ENCODE assay signal across 13 cellular contexts in the genomic region with DNA sequence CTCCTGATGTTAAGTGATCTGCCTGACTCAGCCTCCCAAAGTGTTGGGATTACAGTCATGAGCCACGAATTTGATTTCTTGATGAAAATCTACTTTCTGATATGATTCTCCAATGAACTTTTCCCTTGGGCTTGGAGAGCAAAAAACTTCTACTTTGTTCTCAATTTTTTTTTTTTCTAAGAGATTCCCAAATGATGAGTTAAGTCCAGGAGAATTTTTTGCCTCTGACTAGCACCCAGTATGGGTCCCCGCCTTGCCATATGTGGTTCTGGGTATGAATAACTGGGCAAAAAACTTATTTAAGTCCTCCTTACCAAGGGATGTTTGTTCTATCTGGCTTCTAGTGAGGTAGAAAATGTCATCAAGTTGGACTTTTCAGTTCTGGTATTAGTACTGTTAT.
DNase-seq lines count a peak whose midpoint lies in the region; ATAC-seq and TF ChIP-seq lines count a peak whose summit lies in the region.
"Had no signal": no experiment of that assay in that cellular context is flagged by ENCODE, and none has a peak within 500 bp of the region (broad histone marks: within the 10 kb centered on the region; RNA-seq: fewer than 3 reads in every experiment).

No MANE protein-coding gene starts in this region.

- no peaks in the 10 kb centered on the region for H4K20me1 ChIP-seq in smooth muscle cell (ENCODE audit: low read depth)

- WGBS in smooth muscle cell (ENCODE audit: low lambda C conversion rate): 5% methylated on average over 2 of the region's 2 CpGs

- peak overlapping the region; percentile 35 for H2AFZ ChIP-seq in smooth muscle cell (ENCODE audit: low read depth)

- H3K4me1 Mint-ChIP-seq in activated T-cell treated with anti-CD3 and anti-CD28 coated beads, Interleukin-2, amount 50 U/mL, for 24 hours (ENCODE audit: low read depth): no peaks in the 10 kb centered on the region

- no peaks in the 10 kb centered on the region for H3K79me2 ChIP-seq in smooth muscle cell (ENCODE audit: low read depth)

- ATAC-seq in SK-N-SH treated with all-trans-retinoic acid at 6 μM for 48 hours (peak; percentile 84), GM18517 (IDR thresholded peaks at IDR 0.05; ENCODE audit: unreplicated experiment) (no peak)

- H3K9ac ChIP-seq in smooth muscle cell (ENCODE audit: low read depth): peak overlapping the region; percentile 48

- peaks cover 35% of the 10 kb centered on the region for H3K4me1 ChIP-seq in smooth muscle cell (ENCODE audit: low read depth)

- no peak overlapping the region for H3K4me3 Mint-ChIP-seq in activated T-cell treated with anti-CD3 and anti-CD28 coated beads, Interleukin-2, amount 50 U/mL, for 24 hours
- H3K4me3 Mint-ChIP-seq: activated T-helper 1 cell treated with anti-CD3 and anti-CD28 coated beads, Interleukin-12 subunit alpha, Interleukin-12 subunit beta, Interleukin-2, Interleukin-4 antibody, amounts not matched to agents 30 ng/mL and 10 ng/mL and 1 ng/mL, durations not matched to agents 14 hours and 24 hours and 36 hours had no signal

- no peaks in the 10 kb centered on the region for H3K27me3 ChIP-seq in smooth muscle cell (ENCODE audit: low read depth)
- H3K27me3 ChIP-seq: SJCRH30 had no signal

- DNase-seq in H4 (ENCODE audit: low spot score): peak; percentile 43
- peak; percentile 81 for DNase-seq in fibroblast of pulmonary artery (ENCODE audit: low read depth)
- DNase-seq in smooth muscle cell (lab: John Stamatoyannopoulos, UW; ENCODE audit: unreplicated experiment): no peak
- DNase-seq in activated T-cell treated with anti-CD3 and anti-CD28 coated beads, Interleukin-2, amount 50 U/mL, for 24 hours: no peak
- no peak for DNase-seq in NCI-H1694 treated with DMSO at 0.1 percent for 48 hours (lab: John Stamatoyannopoulos, UW)
- no peak for DNase-seq in HK-2 (ENCODE audit: unreplicated experiment)
- DNase-seq: activated CD4-positive, CD25-positive, alpha-beta regulatory T cell treated with anti-CD3 and anti-CD28 coated beads, Interleukin-2, amount 50 U/mL, for 72 hours; glutamatergic neuron; KBM-7; SJCRH30 had no signal

- H3K27me3 Mint-ChIP-seq in activated T-cell treated with anti-CD3 and anti-CD28 coated beads, Interleukin-2, amount 50 U/mL, for 24 hours: peaks cover 24% of the 10 kb centered on the region

- H3K27ac Mint-ChIP-seq in activated T-cell treated with anti-CD3 and anti-CD28 coated beads, Interleukin-2, amount 50 U/mL, for 24 hours: no peak overlapping the region
- H3K27ac Mint-ChIP-seq: activated T-helper 1 cell treated with anti-CD3 and anti-CD28 coated beads, Interleukin-12 subunit alpha, Interleukin-12 subunit beta, Interleukin-2, Interleukin-4 antibody, amounts not matched to agents 30 ng/mL and 10 ng/mL and 1 ng/mL, durations not matched to agents 14 hours and 24 hours and 36 hours had no signal

- TF ChIP-seq CTCF in fibroblast of pulmonary artery (IDR thresholded peaks at IDR 0.05; ENCODE audit: low read length, missing control alignments) (no peak), smooth muscle cell (IDR thresholded peaks at IDR 0.05; ENCODE audit: borderline replicate concordance, insufficient read depth, poor library complexity, severe bottlenecking) (no peak)

- peak overlapping the region; percentile 93 for H3K27ac ChIP-seq in smooth muscle cell (ENCODE audit: low read depth)
- H3K27ac ChIP-seq: SJCRH30 had no signal

- H3F3A ChIP-seq in smooth muscle cell (ENCODE audit: low read depth): peaks cover 29% of the 10 kb centered on the region

- no peak overlapping the region for H3K4me3 ChIP-seq in fibroblast of pulmonary artery (replicated peaks; ENCODE audit: low read depth, low read length)
- no peak overlapping the region for H3K4me3 ChIP-seq in smooth muscle cell
- H3K4me3 ChIP-seq: SJCRH30 had no signal

- H3K36me3 Mint-ChIP-seq in activated T-cell treated with anti-CD3 and anti-CD28 coated beads, Interleukin-2, amount 50 U/mL, for 24 hours (ENCODE audit: low read depth): no peaks in the 10 kb centered on the region

- H3K4me2 ChIP-seq in smooth muscle cell: peak overlapping the region; percentile 84

- H3K9me3 Mint-ChIP-seq in activated T-cell treated with anti-CD3 and anti-CD28 coated beads, Interleukin-2, amount 50 U/mL, for 24 hours: no peaks in the 10 kb centered on the region
- H3K9me3 Mint-ChIP-seq: activated T-helper 1 cell treated with anti-CD3 and anti-CD28 coated beads, Interleukin-12 subunit alpha, Interleukin-12 subunit beta, Interleukin-2, Interleukin-4 antibody, amounts not matched to agents 30 ng/mL and 10 ng/mL and 1 ng/mL, durations not matched to agents 14 hours and 24 hours and 36 hours had no signal

- no peaks in the 10 kb centered on the region for H3K9me3 ChIP-seq in smooth muscle cell (replicated peaks; ENCODE audit: low read depth)
- H3K9me3 ChIP-seq: SJCRH30 had no signal

- no peaks in the 10 kb centered on the region for H3K36me3 ChIP-seq in smooth muscle cell (ENCODE audit: low read depth)
- H3K36me3 ChIP-seq: SJCRH30 had no signal

TF ChIP-seq in SK-N-SH treated with all-trans-retinoic acid at 6 μM for 48 hours, 23 proteins besides CTCF, POLR2A, EP300 and RAD21:
- TF ChIP-seq, protein P1, sequence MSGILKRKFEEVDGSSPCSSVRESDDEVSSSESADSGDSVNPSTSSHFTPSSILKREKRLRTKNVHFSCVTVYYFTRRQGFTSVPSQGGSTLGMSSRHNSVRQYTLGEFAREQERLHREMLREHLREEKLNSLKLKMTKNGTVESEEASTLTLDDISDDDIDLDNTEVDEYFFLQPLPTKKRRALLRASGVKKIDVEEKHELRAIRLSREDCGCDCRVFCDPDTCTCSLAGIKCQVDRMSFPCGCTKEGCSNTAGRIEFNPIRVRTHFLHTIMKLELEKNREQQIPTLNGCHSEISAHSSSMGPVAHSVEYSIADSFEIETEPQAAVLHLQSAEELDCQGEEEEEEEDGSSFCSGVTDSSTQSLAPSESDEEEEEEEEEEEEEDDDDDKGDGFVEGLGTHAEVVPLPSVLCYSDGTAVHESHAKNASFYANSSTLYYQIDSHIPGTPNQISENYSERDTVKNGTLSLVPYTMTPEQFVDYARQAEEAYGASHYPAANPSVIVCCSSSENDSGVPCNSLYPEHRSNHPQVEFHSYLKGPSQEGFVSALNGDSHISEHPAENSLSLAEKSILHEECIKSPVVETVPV (CRISPR knock-in tag; IDR thresholded peaks at IDR 0.05): no peak
- TF ChIP-seq POU6F1 (CRISPR knock-in tag; IDR thresholded peaks at IDR 0.05; ENCODE audit: borderline replicate concordance, low read depth): no peak
- TF ChIP-seq CREB5 (CRISPR knock-in tag; IDR thresholded peaks at IDR 0.05; ENCODE audit: low read depth): no peak
- no peak for TF ChIP-seq ZNF70 (CRISPR knock-in tag; IDR thresholded peaks at IDR 0.05)
- TF ChIP-seq RARB (CRISPR knock-in tag; IDR thresholded peaks at IDR 0.05): no peak
- no peak for TF ChIP-seq PPARA (CRISPR knock-in tag; IDR thresholded peaks at IDR 0.05; ENCODE audit: borderline replicate concordance)
- no peak for TF ChIP-seq SNAI2 (CRISPR knock-in tag; IDR thresholded peaks at IDR 0.05)
- TF ChIP-seq ESRRG (CRISPR knock-in tag; IDR thresholded peaks at IDR 0.05): no peak
- TF ChIP-seq ZNF8 (CRISPR knock-in tag; IDR thresholded peaks at IDR 0.05): no peak
- TF ChIP-seq PATZ1 (CRISPR knock-in tag; IDR thresholded peaks at IDR 0.05; ENCODE audit: borderline replicate concordance): no peak
- TF ChIP-seq ZFP30 (CRISPR knock-in tag; IDR thresholded peaks at IDR 0.05): no peak
- TF ChIP-seq CSDC2 (CRISPR knock-in tag; IDR thresholded peaks at IDR 0.05): no peak

Comparison
In these comparisons a context has a peak if more than half of its experiments do, and no peak if none do; other contexts are left out.
1. DNase-seq: peak in H4 (single experiment) and fibroblast of pulmonary artery (single experiment); none in smooth muscle cell (single experiment), activated T-cell treated with anti-CD3 and anti-CD28 coated beads, Interleukin-2, amount 50 U/mL, for 24 hours (single experiment), NCI-H1694 treated with DMSO at 0.1 percent for 48 hours (single experiment) and HK-2 (single experiment).